Comparison of ENCODE assay signal across 21 cellular contexts in genomic region chr10:128440513-128441160, GRCh38.
"Had no signal": no experiment of that assay in that cellular context is flagged by ENCODE, and none has a peak within 500 bp of the region (broad histone marks: within the 10 kb centered on the region; RNA-seq: fewer than 3 reads in every experiment).

No MANE protein-coding gene starts in this region.

- H3K27me3 ChIP-seq: adrenal gland, tibial nerve, uterus had no signal

- H3K27ac Mint-ChIP-seq: activated B cell treated with CpG ODN at 0.5 μM for 24 hours; activated CD4-positive, alpha-beta memory T cell treated with anti-CD3 and anti-CD28 coated beads for 36 hours; activated naive CD4-positive, alpha-beta T cell treated with anti-CD3 and anti-CD28 coated beads, Interleukin-2, amount 50 U/mL, for 72 hours; activated T-helper 1 cell treated with anti-CD3 and anti-CD28 coated beads, Interleukin-12 subunit alpha, Interleukin-12 subunit beta, Interleukin-2, Interleukin-4 antibody, amounts not matched to agents 30 ng/mL and 10 ng/mL and 1 ng/mL, durations not matched to agents 14 hours and 24 hours and 36 hours; naive thymus-derived CD4-positive, alpha-beta T cell; T-helper 2 cell treated with Interferon-gamma antibody and Interleukin-4, amounts not matched to agents 5 μg/mL and 100 μg/mL, for 36 hours had no signal

- H3K36me3 ChIP-seq: adrenal gland, neutrophil, tibial nerve, uterus had no signal

- DNase-seq: activated B cell treated with CpG ODN at 0.5 μM for 24 hours; activated CD4-positive, alpha-beta memory T cell treated with anti-CD3 and anti-CD28 coated beads for 36 hours; activated CD4-positive, alpha-beta T cell treated with anti-CD3 and anti-CD28 coated beads for 4 hours; activated gamma-delta T cell treated with Interleukin-2 at 50 U/mL for 16 hours; activated T-cell treated with anti-CD3 and anti-CD28 coated beads for 4 hours; cerebellar nuclear complex; effector memory CD4-positive, alpha-beta T cell; mucosa of descending colon; naive thymus-derived CD4-positive, alpha-beta T cell; stimulated activated CD4-positive, alpha-beta T cell treated with anti-CD3 and anti-CD28 coated beads, Interleukin-12 subunit alpha, Interleukin-12 subunit beta, amount 100 ng/mL, for 4 hours; stimulated activated CD4-positive, alpha-beta T cell treated with anti-CD3 and anti-CD28 coated beads, Interleukin-1b, Interleukin-23, amount 100 ng/mL, for 48 hours; stimulated activated naive CD8-positive, alpha-beta T cell treated with anti-CD3 and anti-CD28 coated beads, Interleukin-15, Interleukin-2, amounts not matched to agents 100 U/mL and 50 U/mL, for 24 hours; uterus had no signal

- H3K79me2 ChIP-seq: parathyroid adenoma had no signal

- ATAC-seq: activated naive CD4-positive, alpha-beta T cell treated with anti-CD3 and anti-CD28 coated beads, Interleukin-2, amount 50 U/mL, for 72 hours; left lobe of liver; mucosa of descending colon; naive thymus-derived CD4-positive, alpha-beta T cell; stimulated activated naive CD8-positive, alpha-beta T cell treated with anti-CD3 and anti-CD28 coated beads, Interleukin-15, Interleukin-2, amounts not matched to agents 100 U/mL and 50 U/mL, for 24 hours had no signal

- H3K4me1 ChIP-seq: adrenal gland, parathyroid adenoma, tibial nerve, uterus had no signal

- H3K9ac ChIP-seq: parathyroid adenoma had no signal

- H3K27ac ChIP-seq: adrenal gland, neutrophil, parathyroid adenoma, tibial nerve, uterus had no signal

- H3K9me3 Mint-ChIP-seq: activated B cell treated with CpG ODN at 0.5 μM for 24 hours; activated T-helper 1 cell treated with anti-CD3 and anti-CD28 coated beads, Interleukin-12 subunit alpha, Interleukin-12 subunit beta, Interleukin-2, Interleukin-4 antibody, amounts not matched to agents 30 ng/mL and 10 ng/mL and 1 ng/mL, durations not matched to agents 14 hours and 24 hours and 36 hours; T-helper 2 cell treated with Interferon-gamma antibody and Interleukin-4, amounts not matched to agents 5 μg/mL and 100 μg/mL, for 36 hours had no signal

- H3K27me3 Mint-ChIP-seq: activated B cell treated with CpG ODN at 0.5 μM for 24 hours had no signal

- H2AFZ ChIP-seq: parathyroid adenoma had no signal

- H3K4me3 ChIP-seq: adrenal gland, mucosa of descending colon, tibial nerve, uterus had no signal

- H3K4me3 Mint-ChIP-seq: activated B cell treated with CpG ODN at 0.5 μM for 24 hours; activated CD4-positive, alpha-beta memory T cell treated with anti-CD3 and anti-CD28 coated beads for 36 hours; activated T-helper 1 cell treated with anti-CD3 and anti-CD28 coated beads, Interleukin-12 subunit alpha, Interleukin-12 subunit beta, Interleukin-2, Interleukin-4 antibody, amounts not matched to agents 30 ng/mL and 10 ng/mL and 1 ng/mL, durations not matched to agents 14 hours and 24 hours and 36 hours; naive thymus-derived CD4-positive, alpha-beta T cell; T-helper 2 cell treated with Interferon-gamma antibody and Interleukin-4, amounts not matched to agents 5 μg/mL and 100 μg/mL, for 36 hours had no signal

- H3K36me3 Mint-ChIP-seq: activated CD4-positive, alpha-beta memory T cell treated with anti-CD3 and anti-CD28 coated beads for 36 hours; activated naive CD4-positive, alpha-beta T cell treated with anti-CD3 and anti-CD28 coated beads, Interleukin-2, amount 50 U/mL, for 72 hours; naive thymus-derived CD4-positive, alpha-beta T cell had no signal

- H3K9me3 ChIP-seq: adrenal gland, mucosa of descending colon, neutrophil, uterus had no signal

- H3K4me1 Mint-ChIP-seq: activated B cell treated with CpG ODN at 0.5 μM for 24 hours; naive thymus-derived CD4-positive, alpha-beta T cell had no signal
